6 cellular contexts compared by ENCODE assay signal in genomic region chr7:143704813-143705212, GRCh38. TPM values are rescaled to one million over a fixed set of nuclear protein-coding genes. Genes with fewer than 3 reads are reported as not detected.
"Had no signal": no experiment of that assay in that cellular context is flagged by ENCODE, and none has a peak within 500 bp of the region (broad histone marks: within the 10 kb centered on the region; RNA-seq: fewer than 3 reads in every experiment).

No MANE protein-coding gene starts in this region.

RNA-seq across cellular contexts. Expression of gene CTAGE6, which starts 52.7 kb away (rescaled TPM):
- total RNA-seq: colonic mucosa, endodermal cell, foreskin keratinocyte, heart left ventricle had no signal
- polyA plus RNA-seq: endothelial cell of umbilical vein, fibroblast of lung, foreskin keratinocyte, heart left ventricle had no signal
